ENCODE assay signal across 8 cellular contexts in genomic region chr10:102120987-102121738, GRCh38. TPM values are rescaled to one million over a fixed set of nuclear protein-coding genes. Genes with fewer than 3 reads are reported as not detected.
DNase-seq lines count a peak whose midpoint lies in the region; ATAC-seq and TF ChIP-seq lines count a peak whose summit lies in the region.

No MANE protein-coding gene starts in this region.

- peaks cover 47% of the 10 kb centered on the region for H3K4me1 Mint-ChIP-seq in activated CD8-positive, alpha-beta T cell treated with anti-CD3 and anti-CD28 coated beads, Interleukin-2, amount 10 ng/mL, durations not matched to agents 7 days and 5 days (ENCODE audit: low read depth)

- TF ChIP-seq RAD21 in neural cell (conservative IDR thresholded peaks at IDR 0.05): no peak

- peaks cover 13% of the 10 kb centered on the region; the same call in 1 of the 2 replicates for H4K20me1 ChIP-seq in BLaER1
- H4K20me1 ChIP-seq in neural cell (ENCODE audit: insufficient read depth): no peaks in the 10 kb centered on the region

- H2AFZ ChIP-seq in neural cell (ENCODE audit: low read depth, low read length): peak overlapping the region; percentile 76

- peak overlapping the region; percentile 91 for H3K27ac Mint-ChIP-seq in activated CD8-positive, alpha-beta T cell treated with anti-CD3 and anti-CD28 coated beads, Interleukin-2, amount 10 ng/mL, durations not matched to agents 7 days and 5 days

- TF ChIP-seq EP300 in neural cell (conservative IDR thresholded peaks at IDR 0.05; ENCODE audit: poor library complexity, severe bottlenecking): no peak

- peaks cover 57% of the 10 kb centered on the region for H3K4me1 ChIP-seq in BLaER1

- no peak for ATAC-seq in activated CD8-positive, alpha-beta T cell treated with anti-CD3 and anti-CD28 coated beads, Interleukin-2, amount 10 ng/mL, durations not matched to agents 7 days and 5 days
- ATAC-seq in GM18517 (IDR thresholded peaks at IDR 0.05; ENCODE audit: unreplicated experiment): no peak
- no peak for ATAC-seq in HG02623 (IDR thresholded peaks at IDR 0.05; ENCODE audit: unreplicated experiment)

- H3K36me3 ChIP-seq in BLaER1: no peaks in the 10 kb centered on the region
- no peaks in the 10 kb centered on the region for H3K36me3 ChIP-seq in neural cell (ENCODE audit: insufficient read depth, low read length)

- peaks cover 35% of the 10 kb centered on the region for H3K79me2 ChIP-seq in neural cell (replicated peaks; ENCODE audit: insufficient read depth, low read length)

- H3F3A ChIP-seq in neural cell (ENCODE audit: insufficient read depth, low read length, poor library complexity, severe bottlenecking): no peaks in the 10 kb centered on the region

- H3K27me3 Mint-ChIP-seq in activated CD8-positive, alpha-beta T cell treated with anti-CD3 and anti-CD28 coated beads, Interleukin-2, amount 10 ng/mL, durations not matched to agents 7 days and 5 days (ENCODE audit: low read depth): no peaks in the 10 kb centered on the region

- H3K9ac ChIP-seq in BLaER1: peak overlapping the region; percentile 99
- peak overlapping the region; percentile 88 for H3K9ac ChIP-seq in neural cell (ENCODE audit: low read length)

- DNase-seq in HFF-Myc (ENCODE audit: extremely low read depth, low read depth) (peak; percentile 84), fibroblast of villous mesenchyme (ENCODE audit: low read depth) (peak; percentile 95), NCI-H526 (lab: John Stamatoyannopoulos, UW) (no peak)
- DNase-seq in activated CD8-positive, alpha-beta T cell treated with anti-CD3 and anti-CD28 coated beads, Interleukin-2, amount 10 ng/mL, durations not matched to agents 7 days and 5 days: peak; percentile 39

- H3K9me3 Mint-ChIP-seq in activated CD8-positive, alpha-beta T cell treated with anti-CD3 and anti-CD28 coated beads, Interleukin-2, amount 10 ng/mL, durations not matched to agents 7 days and 5 days (ENCODE audit: insufficient read depth): no peaks in the 10 kb centered on the region

- H3K9me3 ChIP-seq in BLaER1: no peaks in the 10 kb centered on the region
- no peaks in the 10 kb centered on the region for H3K9me3 ChIP-seq in neural cell (ENCODE audit: low read length)

- H3K36me3 Mint-ChIP-seq in activated CD8-positive, alpha-beta T cell treated with anti-CD3 and anti-CD28 coated beads, Interleukin-2, amount 10 ng/mL, durations not matched to agents 7 days and 5 days (ENCODE audit: low read depth): no peaks in the 10 kb centered on the region

- CTCF ChIA-PET in activated CD8-positive, alpha-beta T cell treated with anti-CD3 and anti-CD28 coated beads, Interleukin-2, amount 10 ng/mL, durations not matched to agents 7 days and 5 days (lab: Charles Lee): interaction anchor here (0.9 to 3.8 kb wide), 3 partner anchors 11 to 280 kb away, joined by 3 to 39 read pairs (median 3); partner anchors contain the start of gene PPRC1

- no peaks in the 10 kb centered on the region for H3K27me3 ChIP-seq in BLaER1
- no peaks in the 10 kb centered on the region for H3K27me3 ChIP-seq in neural cell (ENCODE audit: insufficient read depth, low read depth, low read length)

- peak overlapping the region; percentile 85 for H3K4me3 Mint-ChIP-seq in activated CD8-positive, alpha-beta T cell treated with anti-CD3 and anti-CD28 coated beads, Interleukin-2, amount 10 ng/mL, durations not matched to agents 7 days and 5 days

- H3K4me2 ChIP-seq in BLaER1 (peak overlapping the region; percentile 98), neural cell (ENCODE audit: low read length) (peak overlapping the region; percentile 50)

- TF ChIP-seq CTCF in HFF-Myc (IDR thresholded peaks at IDR 0.05; ENCODE audit: low read depth, low read length, missing control alignments) (no peak), fibroblast of villous mesenchyme (IDR thresholded peaks at IDR 0.05; ENCODE audit: insufficient read depth, low read depth, low read length) (no peak), neural cell (IDR thresholded peaks at IDR 0.05; ENCODE audit: poor library complexity, severe bottlenecking) (no peak)

- H3K4me3 ChIP-seq in BLaER1 (peak overlapping the region; percentile 96), HFF-Myc (replicated peaks; ENCODE audit: low read depth, low read length) (peak overlapping the region; percentile 80), fibroblast of villous mesenchyme (ENCODE audit: low read depth, low read length) (peak overlapping the region; percentile 73), neural cell (ENCODE audit: low read length) (peak overlapping the region; percentile 92)

- H3K9me2 ChIP-seq in neural cell (ENCODE audit: insufficient read depth, low read length): no peaks in the 10 kb centered on the region

- H3K27ac ChIP-seq in BLaER1 (peak overlapping the region; percentile 99), neural cell (ENCODE audit: low read length) (peak overlapping the region; percentile 97)

- POLR2A ChIA-PET in activated CD8-positive, alpha-beta T cell treated with anti-CD3 and anti-CD28 coated beads, Interleukin-2, amount 10 ng/mL, durations not matched to agents 7 days and 5 days (lab: Charles Lee): interaction anchor here (0.5 to 2.4 kb wide), 6 partner anchors 11 to 359 kb away, joined by 3 to 9 read pairs (median 3); partner anchors contain the start of gene NOLC1

TF ChIP-seq in neural cell, 6 proteins besides CTCF, POLR2A, EP300 and RAD21:
- peak; percentile 42 for TF ChIP-seq TAF1 (IDR thresholded peaks at IDR 0.05; ENCODE audit: low read depth)
- no peak for TF ChIP-seq EZH2 (IDR thresholded peaks at IDR 0.05; ENCODE audit: borderline replicate concordance, insufficient read depth, low read length, poor library complexity, severe bottlenecking)

RNA-seq across cellular contexts. Expression of gene LDB1, which starts 1.0 kb away (rescaled TPM):
- total RNA-seq in activated CD8-positive, alpha-beta T cell treated with anti-CD3 and anti-CD28 coated beads, Interleukin-2, amount 10 ng/mL, durations not matched to agents 7 days and 5 days: 10 to 100 TPM; 83.6 to 87.1 TPM
- total RNA-seq in fibroblast of villous mesenchyme: 53.8 and 56.1 TPM in 2 replicates
- 107 and 112 TPM in 2 replicates for polyA plus RNA-seq in neural cell
- 165 and 189 TPM in 2 replicates for polyA minus RNA-seq in neural cell

RNA-seq across cellular contexts. Expression of gene PPRC1, which starts 11.7 kb away (rescaled TPM):
- total RNA-seq in activated CD8-positive, alpha-beta T cell treated with anti-CD3 and anti-CD28 coated beads, Interleukin-2, amount 10 ng/mL, durations not matched to agents 7 days and 5 days: 10 to 100 TPM; 56.5 to 58.9 TPM
- 23.5 and 28.5 TPM in 2 replicates for total RNA-seq in fibroblast of villous mesenchyme
- 3.8 and 6.0 TPM in 2 replicates for polyA plus RNA-seq in neural cell
- 11.9 and 12.4 TPM in 2 replicates for polyA minus RNA-seq in neural cell

RNA-seq across cellular contexts. Expression of gene NOLC1, which starts 31.0 kb away (rescaled TPM):
- 10 to 100 TPM; 94.1 to 95.3 TPM for total RNA-seq in activated CD8-positive, alpha-beta T cell treated with anti-CD3 and anti-CD28 coated beads, Interleukin-2, amount 10 ng/mL, durations not matched to agents 7 days and 5 days
- 22.2 and 30.7 TPM in 2 replicates for total RNA-seq in fibroblast of villous mesenchyme
- 33.4 and 36.0 TPM in 2 replicates for polyA plus RNA-seq in neural cell
- polyA minus RNA-seq in neural cell: 39.4 and 45.1 TPM in 2 replicates

RNA-seq across cellular contexts. Expression of gene HPS6, which starts 56.0 kb away (rescaled TPM):
- total RNA-seq in activated CD8-positive, alpha-beta T cell treated with anti-CD3 and anti-CD28 coated beads, Interleukin-2, amount 10 ng/mL, durations not matched to agents 7 days and 5 days: 10 to 100 TPM; 23.2 to 25.3 TPM
- total RNA-seq in fibroblast of villous mesenchyme: 34.1 and 34.8 TPM in 2 replicates
- 9.0 and 9.6 TPM in 2 replicates for polyA plus RNA-seq in neural cell
- 28.4 and 36.8 TPM in 2 replicates for polyA minus RNA-seq in neural cell

Comparison
In these comparisons a context has a peak if more than half of its experiments do, and no peak if none do; other contexts are left out.
1. DNase-seq: peak in HFF-Myc (single experiment), activated CD8-positive, alpha-beta T cell treated with anti-CD3 and anti-CD28 coated beads, Interleukin-2, amount 10 ng/mL, durations not matched to agents 7 days and 5 days (single experiment) and fibroblast of villous mesenchyme (single experiment); none in NCI-H526 (0 of 2).
2. Peak in every context shown above with its lines, with median percentiles within 50 percentile points of each other: H3K4me3 ChIP-seq.